13 cellular contexts compared by ENCODE assay signal in the genomic region with DNA sequence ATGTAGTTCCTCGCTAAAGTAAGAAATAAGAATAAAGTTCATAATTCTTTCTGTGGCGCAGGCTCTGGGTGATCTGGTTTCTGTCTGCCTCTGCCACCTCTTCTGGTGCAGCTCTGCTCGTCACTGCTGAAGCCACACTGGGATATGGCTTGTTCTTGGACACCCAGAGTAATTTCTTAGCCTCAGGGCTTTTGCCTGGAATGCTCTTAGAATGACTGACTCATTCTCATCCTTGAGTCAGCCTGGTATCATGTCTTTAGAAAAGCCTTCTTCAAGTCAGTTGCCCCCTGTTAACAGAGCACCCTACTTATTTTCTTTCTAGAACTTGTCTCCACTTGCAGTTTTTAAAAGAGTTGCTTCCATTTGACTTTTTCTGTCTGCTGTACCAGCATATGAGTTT. TPM values are rescaled to one million over a fixed set of nuclear protein-coding genes. Genes with fewer than 3 reads are reported as not detected.
DNase-seq lines count a peak whose midpoint lies in the region; ATAC-seq lines count a peak whose summit lies in the region.
"Had no signal": no experiment of that assay in that cellular context is flagged by ENCODE, and none has a peak within 500 bp of the region (broad histone marks: within the 10 kb centered on the region; RNA-seq: fewer than 3 reads in every experiment).

No MANE protein-coding gene starts in this region.

- no peak for DNase-seq in activated T-cell treated with anti-CD3 and anti-CD28 coated beads, Interleukin-2, amount 50 U/mL, for 4 hours
- DNase-seq in activated T-cell treated with anti-CD3 and anti-CD28 coated beads for 4 hours (no peak), SK-MEL-5 (ENCODE audit: low read depth, low spot score) (peak; percentile 90), epithelial cell of prostate (ENCODE audit: low read depth, low spot score) (peak; percentile 66), KBM-7 (no peak), aorta (no peak)
- DNase-seq: NCI-H510A had no signal

- in situ Hi-C loops in SK-MEL-5 (cut with HindIII; ENCODE audit: low pct_unique_long_range_greater_than_20kb, low sequenced_read_pairs): no loop called here
- in situ Hi-C loops in KBM-7 (cut with MboI; ENCODE audit: low pct_unique_long_range_greater_than_20kb, low sequenced_read_pairs): no loop called here

- no peak for ATAC-seq in activated T-cell treated with anti-CD3 and anti-CD28 coated beads, Interleukin-2, amount 50 U/mL, for 4 hours
- ATAC-seq in HG03108 (IDR thresholded peaks at IDR 0.05; ENCODE audit: unreplicated experiment) (no peak), aorta (ENCODE audit: low FRiP score) (no peak)

- H3K4me3 ChIP-seq in skeletal muscle satellite cell (ENCODE audit: low read length) (no peak overlapping the region), aorta (ENCODE audit: low read length in 2 of 2) (no peak overlapping the region)
- H3K4me3 ChIP-seq: BLaER1 had no signal

- peaks cover 15% of the 10 kb centered on the region for H3K4me1 ChIP-seq in skeletal muscle satellite cell (ENCODE audit: control insufficient read depth, insufficient read depth, low read length)
- no peaks in the 10 kb centered on the region for H3K4me1 ChIP-seq in aorta (ENCODE audit: control insufficient read depth in 1 of 2, insufficient read depth in 2 of 2, low read length in 2 of 2)

- no peaks in the 10 kb centered on the region for H3K27me3 Mint-ChIP-seq in activated T-cell treated with anti-CD3 and anti-CD28 coated beads, Interleukin-2, amount 50 U/mL, for 4 hours (ENCODE audit: low read depth)

- no peaks in the 10 kb centered on the region for H3K9me3 Mint-ChIP-seq in activated T-cell treated with anti-CD3 and anti-CD28 coated beads, Interleukin-2, amount 50 U/mL, for 4 hours

- peaks cover 60% of the 10 kb centered on the region for H3K4me1 Mint-ChIP-seq in activated T-cell treated with anti-CD3 and anti-CD28 coated beads, Interleukin-2, amount 50 U/mL, for 4 hours (ENCODE audit: low read depth)

- H3K9ac ChIP-seq in skeletal muscle satellite cell (ENCODE audit: low read depth, low read length): no peak overlapping the region
- H3K9ac ChIP-seq: BLaER1 had no signal

- intact Hi-C loops in aorta (cut with DNase I): no loop called here

- 80 to 83% methylated on average over 3 of the region's 3 CpGs for WGBS in aorta, 2 donors

- H3K27me3 ChIP-seq in skeletal muscle satellite cell (ENCODE audit: control insufficient read depth, insufficient read depth, low read length) (no peaks in the 10 kb centered on the region), aorta (ENCODE audit: control insufficient read depth in 1 of 2, insufficient read depth in 2 of 2, low read length in 1 of 2) (no peaks in the 10 kb centered on the region)
- H3K27me3 ChIP-seq: BLaER1 had no signal

- H3K9me3 ChIP-seq in skeletal muscle satellite cell (replicated peaks; ENCODE audit: low read length): no peaks in the 10 kb centered on the region
- H3K9me3 ChIP-seq in aorta (ENCODE audit: control insufficient read depth, low read length): no peaks in the 10 kb centered on the region
- H3K9me3 ChIP-seq: BLaER1 had no signal

- H3K27ac ChIP-seq in epithelial cell of prostate: peak overlapping the region; percentile 78
- no peak overlapping the region for H3K27ac ChIP-seq in aorta (ENCODE audit: low read depth in 1 of 2, low read length in 2 of 2)
- H3K27ac ChIP-seq: BLaER1, HL-60 had no signal

- H3K4me3 Mint-ChIP-seq in activated T-cell treated with anti-CD3 and anti-CD28 coated beads, Interleukin-2, amount 50 U/mL, for 4 hours: peak overlapping the region; percentile 95

- peak overlapping the region; percentile 29 for H3K4me2 ChIP-seq in skeletal muscle satellite cell (ENCODE audit: low read length)

- peaks cover 23% of the 10 kb centered on the region for H3K36me3 Mint-ChIP-seq in activated T-cell treated with anti-CD3 and anti-CD28 coated beads, Interleukin-2, amount 50 U/mL, for 4 hours (ENCODE audit: insufficient read depth)

- peaks cover 44% of the 10 kb centered on the region for H3K36me3 ChIP-seq in skeletal muscle satellite cell (ENCODE audit: insufficient read depth, low read length)
- peaks cover 4 to 9% of the 10 kb centered on the region in 2 donors for H3K36me3 ChIP-seq in aorta (ENCODE audit: control insufficient read depth in 1 of 2, insufficient read depth in 2 of 2, low read length in 1 of 2)

RNA-seq across cellular contexts. Expression of a gene that starts 2.0 kb away (rescaled TPM):
- total RNA-seq in activated T-cell treated with anti-CD3 and anti-CD28 coated beads, Interleukin-2, amount 50 U/mL, for 4 hours: 10 to 100 TPM; 32.9 to 34.4 (median 34.1) TPM
- 16.9 and 18.2 TPM in 2 replicates for total RNA-seq in SK-MEL-5 (2014; rRNA removed; shearing (Covaris generic))
- polyA plus RNA-seq in SK-MEL-5 (2015; cell fraction: cytosol; rRNA removed): 13.6 and 19.5 TPM in 2 replicates
- polyA plus RNA-seq in SK-MEL-5 (2015; cell fraction: nucleus; rRNA removed): 25.4 and 35.5 TPM in 2 replicates
- total RNA-seq in skeletal muscle satellite cell (2012; rRNA removed): 6.3 and 8.4 TPM in 2 replicates
- 10 to 100 TPM; 16.2 to 22.5 TPM for total RNA-seq in aorta
- polyA plus RNA-seq in aorta: 1 to 10 TPM; 2.1 to 7.4 TPM

RNA-seq across cellular contexts. Expression of a gene that starts 20.7 kb away (rescaled TPM):
- total RNA-seq in activated T-cell treated with anti-CD3 and anti-CD28 coated beads, Interleukin-2, amount 50 U/mL, for 4 hours: under 1 TPM in 2 of 3 donors, not detected in 1; 0.38 to 0.71 TPM
- total RNA-seq in SK-MEL-5 (2014; rRNA removed; shearing (Covaris generic)): 0.53 TPM in 1 of 2 replicates, not detected in the other
- polyA plus RNA-seq in SK-MEL-5 (2015; cell fraction: cytosol; rRNA removed): not detected in 2 replicates
- 0.20 and 0.39 TPM in 2 replicates for polyA plus RNA-seq in SK-MEL-5 (2015; cell fraction: nucleus; rRNA removed)
- total RNA-seq in skeletal muscle satellite cell (2012; rRNA removed): not detected in 2 replicates
- 1 to 10 TPM in 1 of 2 donors, under 1 TPM in 1; 0.52 to 1.7 TPM for total RNA-seq in aorta
- polyA plus RNA-seq in aorta: 1 to 10 TPM in 1 of 2 donors, under 1 TPM in 1; 0.63 to 1.3 TPM
- total RNA-seq: cardiac septum, pulmonary artery endothelial cell had no signal

Comparison
In these comparisons a context has a peak if more than half of its experiments do, and no peak if none do; other contexts are left out.
1. DNase-seq: peak in SK-MEL-5 (single experiment) and epithelial cell of prostate (single experiment); none in activated T-cell treated with anti-CD3 and anti-CD28 coated beads, Interleukin-2, amount 50 U/mL, for 4 hours (single experiment), activated T-cell treated with anti-CD3 and anti-CD28 coated beads for 4 hours (single experiment), KBM-7 (single experiment) and aorta (0 of 2).